ENCODE assay signal across 16 cellular contexts in the genomic region with DNA sequence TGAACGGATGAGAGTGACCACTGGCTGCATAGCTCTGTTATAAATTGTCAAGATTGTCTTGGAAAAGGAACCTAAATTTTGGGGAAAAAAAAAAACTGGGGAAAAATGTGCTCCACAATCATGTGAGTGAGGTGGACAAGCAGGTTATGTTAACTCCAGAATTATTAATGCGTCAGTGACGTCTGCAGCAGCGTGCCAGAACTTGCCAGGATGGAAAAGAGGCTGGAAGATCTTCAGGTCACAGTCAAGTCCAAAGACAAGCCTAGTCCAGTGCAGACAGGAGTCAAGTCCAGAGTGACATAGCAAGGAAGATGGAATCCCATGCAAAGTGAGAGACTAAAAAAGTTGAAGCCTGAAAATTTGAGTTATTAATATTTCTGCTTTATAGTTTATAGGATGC.
DNase-seq lines count a peak whose midpoint lies in the region; ATAC-seq, FAIRE-seq and TF ChIP-seq lines count a peak whose summit lies in the region.
"Had no signal": no experiment of that assay in that cellular context is flagged by ENCODE, and none has a peak within 500 bp of the region (broad histone marks: within the 10 kb centered on the region; RNA-seq: fewer than 3 reads in every experiment).

No MANE protein-coding gene starts in this region.

- peaks cover 75% of the 10 kb centered on the region for H3K27me3 ChIP-seq in PC-3 (ENCODE audit: low read length)
- no peaks in the 10 kb centered on the region for H3K27me3 ChIP-seq in bronchial epithelial cell (ENCODE audit: control insufficient read depth, insufficient read depth, low read length)
- H3K27me3 ChIP-seq in foreskin keratinocyte: no peaks in the 10 kb centered on the region
- H3K27me3 ChIP-seq: BLaER1 treated with 17β-estradiol and CSF1 and Interleukin-3, amounts not matched to agents 10 nM and 100 nM had no signal

- H3K4me3 ChIP-seq in PC-3 (ENCODE audit: low read length): no peak overlapping the region
- no peak overlapping the region for H3K4me3 ChIP-seq in bronchial epithelial cell (ENCODE audit: low read depth, low read length)
- H3K4me3 ChIP-seq: BLaER1 treated with 17β-estradiol and CSF1 and Interleukin-3, amounts not matched to agents 10 nM and 100 nM had no signal

- no peaks in the 10 kb centered on the region for H3K36me3 ChIP-seq in PC-3 (ENCODE audit: low read depth, low read length)
- H3K36me3 ChIP-seq in bronchial epithelial cell (ENCODE audit: control insufficient read depth, insufficient read depth, low read length): no peaks in the 10 kb centered on the region
- H3K36me3 ChIP-seq: BLaER1 treated with 17β-estradiol and CSF1 and Interleukin-3, amounts not matched to agents 10 nM and 100 nM had no signal

- no peaks in the 10 kb centered on the region for H3K27me3 Mint-ChIP-seq in nephron (ENCODE audit: low read depth)
- no peaks in the 10 kb centered on the region for H3K27me3 Mint-ChIP-seq in progenitor cell of endocrine pancreas
- H3K27me3 Mint-ChIP-seq: CD4-positive, CD25-positive, alpha-beta regulatory T cell had no signal

- no peaks in the 10 kb centered on the region for H3K36me3 Mint-ChIP-seq in nephron (ENCODE audit: low read depth)
- no peaks in the 10 kb centered on the region for H3K36me3 Mint-ChIP-seq in progenitor cell of endocrine pancreas (ENCODE audit: insufficient read depth)
- H3K36me3 Mint-ChIP-seq: CD4-positive, CD25-positive, alpha-beta regulatory T cell had no signal

- H3K4me3 Mint-ChIP-seq in nephron: no peak overlapping the region
- H3K4me3 Mint-ChIP-seq in progenitor cell of endocrine pancreas (ENCODE audit: low read depth): no peak overlapping the region
- H3K4me3 Mint-ChIP-seq: CD4-positive, CD25-positive, alpha-beta regulatory T cell; H9 had no signal

- H3K27ac Mint-ChIP-seq in nephron (peak overlapping the region; percentile 4 to 74 (median 9)), progenitor cell of endocrine pancreas (no peak overlapping the region)
- H3K27ac Mint-ChIP-seq: CD4-positive, CD25-positive, alpha-beta regulatory T cell; H9 had no signal

- TF ChIP-seq CTCF in PC-3 (conservative IDR thresholded peaks at IDR 0.05; ENCODE audit: low read depth, low read length): no peak
- no peak for TF ChIP-seq CTCF in bronchial epithelial cell (IDR thresholded peaks at IDR 0.05; ENCODE audit: insufficient read depth, low read length, severe bottlenecking)
- no peak for TF ChIP-seq CTCF in foreskin keratinocyte (conservative IDR thresholded peaks at IDR 0.05)
- no peak for TF ChIP-seq CTCF in nephron (IDR thresholded peaks at IDR 0.05; ENCODE audit: unreplicated experiment in 3 of 3)
- TF ChIP-seq CTCF in progenitor cell of endocrine pancreas (IDR thresholded peaks at IDR 0.05; ENCODE audit: unreplicated experiment): no peak

- H3K9me3 ChIP-seq in PC-3 (ENCODE audit: low read length): no peaks in the 10 kb centered on the region
- H3K9me3 ChIP-seq: BLaER1 treated with 17β-estradiol and CSF1 and Interleukin-3, amounts not matched to agents 10 nM and 100 nM had no signal

- peak; percentile 73 for FAIRE-seq in bronchial epithelial cell (lab: Jason Lieb, UNC)
- FAIRE-seq: GM18507, HepG2, HTR-8/SVneo had no signal

- peaks cover 5% of the 10 kb centered on the region; the same call in 1 of the 2 replicates for H3K4me1 ChIP-seq in PC-3 (ENCODE audit: insufficient read depth, low read length)
- peaks cover 20% of the 10 kb centered on the region for H3K4me1 ChIP-seq in foreskin keratinocyte
- H3K4me1 ChIP-seq: BLaER1 treated with 17β-estradiol and CSF1 and Interleukin-3, amounts not matched to agents 10 nM and 100 nM had no signal

- H3K27ac ChIP-seq in PC-3 (ENCODE audit: low read length) (no peak overlapping the region), foreskin keratinocyte (peak overlapping the region; percentile 34)
- H3K27ac ChIP-seq: BLaER1 treated with 17β-estradiol and CSF1 and Interleukin-3, amounts not matched to agents 10 nM and 100 nM had no signal

- no peak for ATAC-seq in PC-3
- ATAC-seq in foreskin keratinocyte: peak; percentile 80
- ATAC-seq in HG02840 (IDR thresholded peaks at IDR 0.05; ENCODE audit: low FRiP score, unreplicated experiment): no peak
- no peak for ATAC-seq in GM21619 (IDR thresholded peaks at IDR 0.05; ENCODE audit: unreplicated experiment)
- ATAC-seq in GM19452 (IDR thresholded peaks at IDR 0.05; ENCODE audit: unreplicated experiment): no peak
- ATAC-seq: HepG2 had no signal

- intact Hi-C loops in PC-3 (cut with micrococcal nuclease): no loop called here

- no peaks in the 10 kb centered on the region for H4K20me1 ChIP-seq in PC-3 (ENCODE audit: low read length)
- H4K20me1 ChIP-seq: BLaER1 treated with 17β-estradiol and CSF1 and Interleukin-3, amounts not matched to agents 10 nM and 100 nM had no signal

- H2AFZ ChIP-seq in PC-3 (ENCODE audit: low read length): no peak overlapping the region

- H3K4me2 ChIP-seq in PC-3 (ENCODE audit: low read length): no peak overlapping the region
- H3K4me2 ChIP-seq: BLaER1 treated with 17β-estradiol and CSF1 and Interleukin-3, amounts not matched to agents 10 nM and 100 nM had no signal

- CTCF ChIA-PET in PC-3 (lab: Charles Lee): interaction anchor here (0.7 kb wide), 1 partner anchor 159 kb away, joined by 3 read pairs; no protein-coding TSS in a partner anchor

- BruUV-seq in PC-3 (replicated peaks; lab: Mats Ljungman, UMichigan): no TSS peak

- H3K4me1 Mint-ChIP-seq in nephron (peaks cover 39% of the 10 kb centered on the region), progenitor cell of endocrine pancreas (ENCODE audit: low read depth) (peaks cover 23% of the 10 kb centered on the region)
- H3K4me1 Mint-ChIP-seq: CD4-positive, CD25-positive, alpha-beta regulatory T cell had no signal

- H3K79me2 ChIP-seq in PC-3 (ENCODE audit: low read length): no peaks in the 10 kb centered on the region

- no peak overlapping the region for H3K9ac ChIP-seq in PC-3 (ENCODE audit: low read length)
- H3K9ac ChIP-seq: BLaER1 treated with 17β-estradiol and CSF1 and Interleukin-3, amounts not matched to agents 10 nM and 100 nM had no signal

- H3K9me3 Mint-ChIP-seq in nephron: no peaks in the 10 kb centered on the region
- no peaks in the 10 kb centered on the region for H3K9me3 Mint-ChIP-seq in progenitor cell of endocrine pancreas (ENCODE audit: low read depth)
- H3K9me3 Mint-ChIP-seq: H9 had no signal

- peak; percentile 4 for DNase-seq in PC-3
- DNase-seq in bronchial epithelial cell (ENCODE audit: low read depth): peak; percentile 96
- peak; percentile 77 to 89 for DNase-seq in foreskin keratinocyte
- no peak for DNase-seq in progenitor cell of endocrine pancreas (ENCODE audit: low spot score, unreplicated experiment)
- DNase-seq: ACHN; CD4-positive, CD25-positive, alpha-beta regulatory T cell; GOT3; H9 had no signal

- H3F3A ChIP-seq in PC-3 (ENCODE audit: low read length, unreplicated experiment): no peaks in the 10 kb centered on the region

- no peaks in the 10 kb centered on the region for H3K9me2 ChIP-seq in PC-3 (replicated peaks; ENCODE audit: low read length)

- POLR2A ChIA-PET in PC-3 (lab: Charles Lee; ENCODE audit: unreplicated experiment): no interaction called here
